In the genomic region with DNA sequence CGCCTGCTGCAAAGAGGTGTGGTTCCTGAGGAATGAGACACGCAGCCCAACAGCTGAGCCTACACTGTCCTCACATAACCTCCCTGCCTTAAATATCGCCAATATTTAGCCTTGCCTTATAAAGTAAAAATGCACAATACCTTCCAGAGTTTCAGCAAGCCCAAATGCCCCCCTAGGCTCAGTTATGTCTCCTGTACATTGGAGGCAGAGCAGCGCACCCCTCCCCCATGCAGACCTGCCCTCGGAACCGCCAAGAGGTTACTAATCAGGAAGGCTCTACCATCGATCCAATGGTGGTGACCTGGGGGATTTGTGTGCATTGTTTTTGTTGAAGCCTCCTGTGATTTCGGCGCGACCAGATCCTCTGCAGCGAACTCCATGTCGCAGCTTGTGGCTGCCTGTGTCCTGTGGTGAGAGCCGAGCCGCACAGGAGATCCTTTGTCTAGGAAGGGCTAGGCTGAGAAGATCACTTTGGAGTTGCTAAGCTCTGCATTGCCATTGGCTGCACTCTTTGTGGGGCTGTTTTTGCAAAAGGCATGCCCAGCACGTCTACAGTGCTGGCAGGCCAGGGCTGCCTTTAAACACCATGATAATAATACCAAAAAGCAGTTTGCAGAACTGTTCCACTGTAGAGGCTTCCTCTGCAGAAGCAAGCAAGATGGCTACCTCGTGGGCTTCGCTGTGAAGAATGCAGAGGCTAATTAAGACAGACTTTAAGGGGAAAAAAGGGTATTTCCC, we compare ENCODE assay signal across 8 cellular contexts. TPM values are rescaled to one million over a fixed set of nuclear protein-coding genes. Genes with fewer than 3 reads are reported as not detected.
DNase-seq lines count a peak whose midpoint lies in the region; ATAC-seq and TF ChIP-seq lines count a peak whose summit lies in the region.

No MANE protein-coding gene starts in this region.

- no peak overlapping the region for H3K9ac ChIP-seq in neuronal stem cell (ENCODE audit: low read depth, low read length, poor library complexity)

- no peak overlapping the region for H3K4ac ChIP-seq in neuronal stem cell (ENCODE audit: low read length)

- H2BK12ac ChIP-seq in neuronal stem cell (ENCODE audit: low read length), result no peak overlapping the region

- ATAC-seq in GM21825 (IDR thresholded peaks at IDR 0.05; ENCODE audit: unreplicated experiment) (peak; percentile 87), thoracic aorta (ENCODE audit: insufficient number of reproducible peaks, low FRiP score, low read depth) (no peak)

- no peak overlapping the region for H4K91ac ChIP-seq in neuronal stem cell (ENCODE audit: low read depth, low read length, poor library complexity)

- H3K27me3 ChIP-seq in DOHH2 (ENCODE audit: control insufficient read depth, low read length) (no peaks in the 10 kb centered on the region), neuronal stem cell (ENCODE audit: control insufficient read depth in 3 of 3, insufficient read depth in 3 of 3, low read depth in 1 of 3, low read length in 3 of 3) (no peaks in the 10 kb centered on the region), thoracic aorta (replicated peaks; ENCODE audit: insufficient read depth) (no peaks in the 10 kb centered on the region)

- H2BK120ac ChIP-seq in neuronal stem cell (ENCODE audit: low read depth, low read length), result no peak overlapping the region

- H3K9me3 ChIP-seq in DOHH2 (ENCODE audit: control insufficient read depth, insufficient read depth, low read length) (no peaks in the 10 kb centered on the region), neuronal stem cell (replicated peaks in 1 of 2; ENCODE audit: control insufficient read depth in 2 of 2, insufficient read depth in 1 of 2, low read depth in 1 of 2, low read length in 2 of 2) (no peaks in the 10 kb centered on the region), thoracic aorta (no peaks in the 10 kb centered on the region)

- H3K27ac ChIP-seq in DOHH2 (ENCODE audit: low read depth, low read length) (peak overlapping the region; percentile 68), RWPE1 (peak overlapping the region; percentile 88), neuronal stem cell (replicated peaks; ENCODE audit: low read length) (peak overlapping the region; percentile 87), thoracic aorta (peak overlapping the region; percentile 37 to 57)

- H4K8ac ChIP-seq in neuronal stem cell (ENCODE audit: low read depth, low read length), result no peak overlapping the region

- H3K36me3 ChIP-seq in DOHH2 (ENCODE audit: control insufficient read depth, low read length) (peaks cover 11% of the 10 kb centered on the region; the same call in 1 of the 2 replicates), neuronal stem cell (replicated peaks in 1 of 2; ENCODE audit: control insufficient read depth in 2 of 2, insufficient read depth in 2 of 2, low read length in 2 of 2) (peaks cover 4 to 52% of the 10 kb centered on the region in 2 donors), thoracic aorta (no peaks in the 10 kb centered on the region)

- CTCF ChIA-PET in RWPE1 (lab: Yijun Ruan, JAX), result interaction anchor here (0.6 kb wide), 1 partner anchor 73 kb away, joined by 3 read pairs; no protein-coding TSS in a partner anchor

- peaks cover 4% of the 10 kb centered on the region for H3K79me1 ChIP-seq in neuronal stem cell (ENCODE audit: low read depth, low read length)

- H2AFZ ChIP-seq in neuronal stem cell (ENCODE audit: low read length), result peak overlapping the region; percentile 77

- no peak overlapping the region for H2BK5ac ChIP-seq in neuronal stem cell (ENCODE audit: low read length)

- H2AK5ac ChIP-seq in neuronal stem cell (ENCODE audit: low read depth, low read length), result no peak overlapping the region

- no peak overlapping the region for H3K14ac ChIP-seq in neuronal stem cell (ENCODE audit: low read length)

- H3K18ac ChIP-seq in neuronal stem cell (ENCODE audit: low read length), result peak overlapping the region; percentile 67

- DNase-seq in LHCN-M2 (ENCODE audit: low read depth) (peak; percentile 96), RWPE1 (ENCODE audit: low spot score) (peak; percentile 42), globus pallidus (ENCODE audit: low spot score) (peak; percentile 96), neuronal stem cell (ENCODE audit: low spot score) (peak; percentile 89), thoracic aorta (ENCODE audit: low spot score) (peak; percentile 11)
- DNase-seq in activated naive CD4-positive, alpha-beta T cell treated with anti-CD3 and anti-CD28 coated beads, Interleukin-2, amount 50 U/mL, for 16 hours, result peak; percentile 44

- H3K4me1 ChIP-seq in DOHH2 (ENCODE audit: control insufficient read depth, low read length), result peaks cover 31% of the 10 kb centered on the region
- peaks cover 19 to 23% of the 10 kb centered on the region in 2 donors for H3K4me1 ChIP-seq in neuronal stem cell (ENCODE audit: control insufficient read depth in 2 of 2, insufficient read depth in 1 of 2, low read depth in 1 of 2, low read length in 2 of 2)
- H3K4me1 ChIP-seq in thoracic aorta (ENCODE audit: control insufficient read depth in 1 of 2, low read depth in 2 of 2), result peaks cover 23 to 32% of the 10 kb centered on the region in 2 donors

- POLR2A ChIA-PET in RWPE1 (lab: Yijun Ruan, JAX; ENCODE audit: low non-redundant PET), result no interaction called here

- H3K4me2 ChIP-seq in DOHH2 (ENCODE audit: low read length) (peak overlapping the region; percentile 98), neuronal stem cell (ENCODE audit: insufficient read depth, low read length, poor library complexity, severe bottlenecking) (peak overlapping the region; percentile 68)

- no CpG with 5 or more reads among the region's 17 CpGs for WGBS in neuronal stem cell (ENCODE audit: extremely low coverage in 2 of 2, insufficient read length in 2 of 2, insufficient replicate concordance in 1 of 2), 2 donors

- H3K23ac ChIP-seq in neuronal stem cell (ENCODE audit: low read depth, low read length, poor library complexity), result no peak overlapping the region

- H3K79me2 ChIP-seq in DOHH2 (ENCODE audit: control insufficient read depth, low read length), result peaks cover 4% of the 10 kb centered on the region

- no peaks in the 10 kb centered on the region for H3K9me2 ChIP-seq in DOHH2 (replicated peaks; ENCODE audit: control insufficient read depth, low read length)

- no peak overlapping the region for H2BK15ac ChIP-seq in neuronal stem cell (ENCODE audit: low read length)

- peaks cover 4% of the 10 kb centered on the region; the same call in 1 of the 2 replicates for H3F3A ChIP-seq in DOHH2 (ENCODE audit: control insufficient read depth, insufficient read depth)

- H3K4me3 ChIP-seq in DOHH2 (ENCODE audit: low read length) (peak overlapping the region; percentile 90), neuronal stem cell (ENCODE audit: low read length in 2 of 2) (peak overlapping the region in 1 of 2 donors; percentile 35), thoracic aorta (peak overlapping the region; percentile 73)

- H4K20me1 ChIP-seq in DOHH2 (ENCODE audit: control insufficient read depth, insufficient read depth, low read depth, low read length), result no peaks in the 10 kb centered on the region

- TF ChIP-seq CTCF in DOHH2 (IDR thresholded peaks at IDR 0.05; ENCODE audit: low read depth, low read length, poor library complexity, severe bottlenecking), result no peak
- TF ChIP-seq CTCF in RWPE1 (conservative IDR thresholded peaks at IDR 0.05; ENCODE audit: low read depth), result no peak
- TF ChIP-seq CTCF in thoracic aorta (IDR thresholded peaks at IDR 0.05), result no peak

RNA-seq across cellular contexts. Expression of gene TET1, which starts 40.1 kb away (rescaled TPM):
- 2.9 and 3.2 TPM in 2 replicates for total RNA-seq in LHCN-M2 (2014; rRNA removed)
- 0.41 TPM for polyA plus RNA-seq in LHCN-M2 (2012)
- polyA plus RNA-seq in neuronal stem cell (2013, experiment 1 of 2), result 17.2 TPM
- 17.2 TPM for polyA plus RNA-seq in neuronal stem cell (2013, experiment 2 of 2)
- 1 to 10 TPM; 2.4 to 4.0 TPM for total RNA-seq in thoracic aorta

Comparison
In these comparisons a context has a peak if more than half of its experiments do, and no peak if none do; other contexts are left out.
1. DNase-seq: peak in every context shown above with its lines; median percentile 96 in LHCN-M2; 96 in globus pallidus; 89 in neuronal stem cell; 44 in activated naive CD4-positive, alpha-beta T cell treated with anti-CD3 and anti-CD28 coated beads, Interleukin-2, amount 50 U/mL, for 16 hours; 42 in RWPE1; 11 in thoracic aorta.